Comparison of ENCODE assay signal across 1 cellular context in genomic region chr1:156054500-156055342, GRCh38.
TF ChIP-seq lines count a peak whose summit lies in the region.

LAMTOR2 (plus strand) TSS chr1:156054782; CDS start chr1:156054890, 108 bp downstream.

TF ChIP-seq in HepG2, 621 proteins besides CTCF, POLR2A, EP300 and RAD21 (continued from another document and continues in another):
- TF ChIP-seq, protein P1, sequence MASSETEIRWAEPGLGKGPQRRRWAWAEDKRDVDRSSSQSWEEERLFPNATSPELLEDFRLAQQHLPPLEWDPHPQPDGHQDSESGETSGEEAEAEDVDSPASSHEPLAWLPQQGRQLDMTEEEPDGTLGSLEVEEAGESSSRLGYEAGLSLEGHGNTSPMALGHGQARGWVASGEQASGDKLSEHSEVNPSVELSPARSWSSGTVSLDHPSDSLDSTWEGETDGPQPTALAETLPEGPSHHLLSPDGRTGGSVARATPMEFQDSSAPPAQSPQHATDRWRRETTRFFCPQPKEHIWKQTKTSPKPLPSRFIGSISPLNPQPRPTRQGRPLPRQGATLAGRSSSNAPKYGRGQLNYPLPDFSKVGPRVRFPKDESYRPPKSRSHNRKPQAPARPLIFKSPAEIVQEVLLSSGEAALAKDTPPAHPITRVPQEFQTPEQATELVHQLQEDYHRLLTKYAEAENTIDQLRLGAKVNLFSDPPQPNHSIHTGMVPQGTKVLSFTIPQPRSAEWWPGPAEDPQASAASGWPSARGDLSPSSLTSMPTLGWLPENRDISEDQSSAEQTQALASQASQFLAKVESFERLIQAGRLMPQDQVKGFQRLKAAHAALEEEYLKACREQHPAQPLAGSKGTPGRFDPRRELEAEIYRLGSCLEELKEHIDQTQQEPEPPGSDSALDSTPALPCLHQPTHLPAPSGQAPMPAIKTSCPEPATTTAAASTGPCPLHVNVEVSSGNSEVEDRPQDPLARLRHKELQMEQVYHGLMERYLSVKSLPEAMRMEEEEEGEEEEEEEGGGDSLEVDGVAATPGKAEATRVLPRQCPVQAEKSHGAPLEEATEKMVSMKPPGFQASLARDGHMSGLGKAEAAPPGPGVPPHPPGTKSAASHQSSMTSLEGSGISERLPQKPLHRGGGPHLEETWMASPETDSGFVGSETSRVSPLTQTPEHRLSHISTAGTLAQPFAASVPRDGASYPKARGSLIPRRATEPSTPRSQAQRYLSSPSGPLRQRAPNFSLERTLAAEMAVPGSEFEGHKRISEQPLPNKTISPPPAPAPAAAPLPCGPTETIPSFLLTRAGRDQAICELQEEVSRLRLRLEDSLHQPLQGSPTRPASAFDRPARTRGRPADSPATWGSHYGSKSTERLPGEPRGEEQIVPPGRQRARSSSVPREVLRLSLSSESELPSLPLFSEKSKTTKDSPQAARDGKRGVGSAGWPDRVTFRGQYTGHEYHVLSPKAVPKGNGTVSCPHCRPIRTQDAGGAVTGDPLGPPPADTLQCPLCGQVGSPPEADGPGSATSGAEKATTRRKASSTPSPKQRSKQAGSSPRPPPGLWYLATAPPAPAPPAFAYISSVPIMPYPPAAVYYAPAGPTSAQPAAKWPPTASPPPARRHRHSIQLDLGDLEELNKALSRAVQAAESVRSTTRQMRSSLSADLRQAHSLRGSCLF (CRISPR knock-in tag; IDR thresholded peaks at IDR 0.05; ENCODE audit: borderline replicate concordance), result no peak
- no peak for TF ChIP-seq GZF1 (CRISPR knock-in tag; IDR thresholded peaks at IDR 0.05)
- TF ChIP-seq, protein P2, sequence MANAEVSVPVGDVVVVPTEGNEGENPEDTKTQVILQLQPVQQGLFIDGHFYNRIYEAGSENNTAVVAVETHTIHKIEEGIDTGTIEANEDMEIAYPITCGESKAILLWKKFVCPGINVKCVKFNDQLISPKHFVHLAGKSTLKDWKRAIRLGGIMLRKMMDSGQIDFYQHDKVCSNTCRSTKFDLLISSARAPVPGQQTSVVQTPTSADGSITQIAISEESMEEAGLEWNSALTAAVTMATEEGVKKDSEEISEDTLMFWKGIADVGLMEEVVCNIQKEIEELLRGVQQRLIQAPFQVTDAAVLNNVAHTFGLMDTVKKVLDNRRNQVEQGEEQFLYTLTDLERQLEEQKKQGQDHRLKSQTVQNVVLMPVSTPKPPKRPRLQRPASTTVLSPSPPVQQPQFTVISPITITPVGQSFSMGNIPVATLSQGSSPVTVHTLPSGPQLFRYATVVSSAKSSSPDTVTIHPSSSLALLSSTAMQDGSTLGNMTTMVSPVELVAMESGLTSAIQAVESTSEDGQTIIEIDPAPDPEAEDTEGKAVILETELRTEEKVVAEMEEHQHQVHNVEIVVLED (CRISPR knock-in tag; IDR thresholded peaks at IDR 0.05; ENCODE audit: borderline replicate concordance), result peak; percentile 90
- TF ChIP-seq ZBTB40 (IDR thresholded peaks at IDR 0.05), result no peak
- peak; percentile 87; the same call in 1 of the 2 replicates for TF ChIP-seq ZBTB40 (CRISPR knock-in tag; IDR thresholded peaks at IDR 0.05)
- TF ChIP-seq ZNF3 (CRISPR knock-in tag; IDR thresholded peaks at IDR 0.05), result no peak
- no peak for TF ChIP-seq ZNF674 (CRISPR knock-in tag; IDR thresholded peaks at IDR 0.05; ENCODE audit: low read depth)
- TF ChIP-seq, protein P3, sequence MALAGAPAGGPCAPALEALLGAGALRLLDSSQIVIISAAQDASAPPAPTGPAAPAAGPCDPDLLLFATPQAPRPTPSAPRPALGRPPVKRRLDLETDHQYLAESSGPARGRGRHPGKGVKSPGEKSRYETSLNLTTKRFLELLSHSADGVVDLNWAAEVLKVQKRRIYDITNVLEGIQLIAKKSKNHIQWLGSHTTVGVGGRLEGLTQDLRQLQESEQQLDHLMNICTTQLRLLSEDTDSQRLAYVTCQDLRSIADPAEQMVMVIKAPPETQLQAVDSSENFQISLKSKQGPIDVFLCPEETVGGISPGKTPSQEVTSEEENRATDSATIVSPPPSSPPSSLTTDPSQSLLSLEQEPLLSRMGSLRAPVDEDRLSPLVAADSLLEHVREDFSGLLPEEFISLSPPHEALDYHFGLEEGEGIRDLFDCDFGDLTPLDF (CRISPR knock-in tag; IDR thresholded peaks at IDR 0.05), result peak; percentile 65
- peak; percentile 35; the same call in 1 of the 2 replicates for TF ChIP-seq ZNF280B (CRISPR knock-in tag; IDR thresholded peaks at IDR 0.05; ENCODE audit: borderline replicate concordance)
- TF ChIP-seq ZNF788 (CRISPR knock-in tag; IDR thresholded peaks at IDR 0.05; ENCODE audit: borderline replicate concordance), result peak; percentile 93; the same call in 1 of the 2 replicates
- no peak for TF ChIP-seq ZNF670 (CRISPR knock-in tag; IDR thresholded peaks at IDR 0.05; ENCODE audit: borderline replicate concordance)
- peak; percentile 30; the same call in 1 of the 2 replicates for TF ChIP-seq ZBTB14 (CRISPR knock-in tag; IDR thresholded peaks at IDR 0.05)
- peak; percentile 83 for TF ChIP-seq YEATS2 (CRISPR knock-in tag; IDR thresholded peaks at IDR 0.05; ENCODE audit: borderline replicate concordance)
- TF ChIP-seq, protein P4, sequence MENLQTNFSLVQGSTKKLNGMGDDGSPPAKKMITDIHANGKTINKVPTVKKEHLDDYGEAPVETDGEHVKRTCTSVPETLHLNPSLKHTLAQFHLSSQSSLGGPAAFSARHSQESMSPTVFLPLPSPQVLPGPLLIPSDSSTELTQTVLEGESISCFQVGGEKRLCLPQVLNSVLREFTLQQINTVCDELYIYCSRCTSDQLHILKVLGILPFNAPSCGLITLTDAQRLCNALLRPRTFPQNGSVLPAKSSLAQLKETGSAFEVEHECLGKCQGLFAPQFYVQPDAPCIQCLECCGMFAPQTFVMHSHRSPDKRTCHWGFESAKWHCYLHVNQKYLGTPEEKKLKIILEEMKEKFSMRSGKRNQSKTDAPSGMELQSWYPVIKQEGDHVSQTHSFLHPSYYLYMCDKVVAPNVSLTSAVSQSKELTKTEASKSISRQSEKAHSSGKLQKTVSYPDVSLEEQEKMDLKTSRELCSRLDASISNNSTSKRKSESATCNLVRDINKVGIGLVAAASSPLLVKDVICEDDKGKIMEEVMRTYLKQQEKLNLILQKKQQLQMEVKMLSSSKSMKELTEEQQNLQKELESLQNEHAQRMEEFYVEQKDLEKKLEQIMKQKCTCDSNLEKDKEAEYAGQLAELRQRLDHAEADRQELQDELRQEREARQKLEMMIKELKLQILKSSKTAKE (CRISPR knock-in tag; IDR thresholded peaks at IDR 0.05; ENCODE audit: borderline replicate concordance), result no peak
- TF ChIP-seq ZNF20 (CRISPR knock-in tag; IDR thresholded peaks at IDR 0.05), result no peak
- TF ChIP-seq, protein P5, sequence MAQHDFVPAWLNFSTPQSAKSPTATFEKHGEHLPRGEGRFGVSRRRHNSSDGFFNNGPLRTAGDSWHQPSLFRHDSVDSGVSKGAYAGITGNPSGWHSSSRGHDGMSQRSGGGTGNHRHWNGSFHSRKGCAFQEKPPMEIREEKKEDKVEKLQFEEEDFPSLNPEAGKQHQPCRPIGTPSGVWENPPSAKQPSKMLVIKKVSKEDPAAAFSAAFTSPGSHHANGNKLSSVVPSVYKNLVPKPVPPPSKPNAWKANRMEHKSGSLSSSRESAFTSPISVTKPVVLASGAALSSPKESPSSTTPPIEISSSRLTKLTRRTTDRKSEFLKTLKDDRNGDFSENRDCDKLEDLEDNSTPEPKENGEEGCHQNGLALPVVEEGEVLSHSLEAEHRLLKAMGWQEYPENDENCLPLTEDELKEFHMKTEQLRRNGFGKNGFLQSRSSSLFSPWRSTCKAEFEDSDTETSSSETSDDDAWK (CRISPR knock-in tag; IDR thresholded peaks at IDR 0.05), result no peak
- peak; percentile 93 for TF ChIP-seq ZSCAN25 (CRISPR knock-in tag; IDR thresholded peaks at IDR 0.05)
- TF ChIP-seq CSRNP1 (CRISPR knock-in tag; IDR thresholded peaks at IDR 0.05), result 0 out of 2 replicates have a peak, but pooled peaks have one; percentile 55
- TF ChIP-seq ZNF432 (CRISPR knock-in tag; IDR thresholded peaks at IDR 0.05; ENCODE audit: borderline replicate concordance), result no peak
- no peak for TF ChIP-seq MED13 (CRISPR knock-in tag; IDR thresholded peaks at IDR 0.05)
- TF ChIP-seq HOXA5 (CRISPR knock-in tag; IDR thresholded peaks at IDR 0.05), result peak; percentile 42; the same call in 1 of the 2 replicates
- no peak for TF ChIP-seq NFKBIZ (CRISPR knock-in tag; IDR thresholded peaks at IDR 0.05)
- no peak for TF ChIP-seq BATF2 (CRISPR knock-in tag; IDR thresholded peaks at IDR 0.05)
- no peak for TF ChIP-seq ZKSCAN5 (CRISPR knock-in tag; IDR thresholded peaks at IDR 0.05)
- TF ChIP-seq ARNTL (CRISPR knock-in tag; IDR thresholded peaks at IDR 0.05), result no peak
- TF ChIP-seq KAT7 (CRISPR knock-in tag; IDR thresholded peaks at IDR 0.05; ENCODE audit: borderline replicate concordance), result no peak
